In the genomic region with DNA sequence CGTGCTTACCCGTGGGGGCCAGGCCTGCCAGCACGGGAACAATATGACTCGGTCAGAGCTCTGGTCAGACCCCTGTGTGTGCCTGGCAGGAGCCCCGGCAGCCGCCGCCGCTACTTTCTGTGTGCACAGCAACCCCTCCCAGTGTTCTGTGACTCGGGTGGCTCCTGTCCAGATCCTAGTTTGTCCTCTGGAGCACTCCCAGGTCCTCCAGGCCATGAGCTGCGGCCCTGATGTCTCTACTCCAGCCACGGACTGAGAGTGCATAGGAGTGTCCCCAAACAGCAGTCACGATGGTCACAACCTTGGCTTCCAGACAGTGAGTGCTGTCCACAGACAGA, we compare ENCODE assay signal across 18 cellular contexts. TPM values are rescaled to one million over a fixed set of nuclear protein-coding genes. Genes with fewer than 3 reads are reported as not detected.
DNase-seq lines count a peak whose midpoint lies in the region; ATAC-seq and TF ChIP-seq lines count a peak whose summit lies in the region.
"Had no signal": no experiment of that assay in that cellular context is flagged by ENCODE, and none has a peak within 500 bp of the region (broad histone marks: within the 10 kb centered on the region; RNA-seq: fewer than 3 reads in every experiment).

No MANE protein-coding gene starts in this region.

- no peak overlapping the region for H2AFZ ChIP-seq in hepatocyte

- H3K4me2 ChIP-seq in hepatocyte = no peak overlapping the region

- intact Hi-C loops in body of pancreas (cut with DNase I) = no loop called here
- intact Hi-C loops in stomach (cut with DNase I; ENCODE audit: low total_unique reads) = no loop called here

- TF ChIP-seq CTCF in body of pancreas (IDR thresholded peaks at IDR 0.05) = no peak
- TF ChIP-seq CTCF in liver (IDR thresholded peaks at IDR 0.05; ENCODE audit: low read depth, low read length, missing input control) = no peak
- TF ChIP-seq CTCF in stomach (IDR thresholded peaks at IDR 0.05) = no peak
- TF ChIP-seq CTCF in hepatocyte (IDR thresholded peaks at IDR 0.05; ENCODE audit: poor library complexity) = no peak

- H3K9ac ChIP-seq in NT2/D1 (ENCODE audit: insufficient read length, low read depth) = peak overlapping the region; percentile 27
- H3K9ac ChIP-seq in liver (ENCODE audit: low read depth in 1 of 2, low read length in 2 of 2) = no peak overlapping the region

- H3K27ac ChIP-seq in body of pancreas (peak overlapping the region; percentile 27 to 66 (median 56)), liver (ENCODE audit: low read depth in 1 of 2, low read length in 2 of 2) (peak overlapping the region; percentile 64 to 72), stomach (peak overlapping the region; percentile 37 to 68 (median 55)), hepatocyte (no peak overlapping the region)
- H3K27ac ChIP-seq in effector memory CD4-positive, alpha-beta T cell (ENCODE audit: insufficient read depth, low read length, poor library complexity, severe bottlenecking) = no peak overlapping the region
- H3K27ac ChIP-seq: brain microvascular endothelial cell, thyroid gland had no signal

- H3K4me1 ChIP-seq in NT2/D1 (ENCODE audit: insufficient read depth, insufficient read length) (peaks cover 24% of the 10 kb centered on the region), body of pancreas (peaks cover 60% of the 10 kb centered on the region), liver (ENCODE audit: control insufficient read depth in 4 of 4, insufficient read depth in 4 of 4, low read length in 3 of 4) (peaks cover 34 to 70% (median 54%) of the 10 kb centered on the region in 4 donors), stomach (peaks cover 47 to 83% (median 68%) of the 10 kb centered on the region in 4 donors), hepatocyte (ENCODE audit: insufficient read depth) (peaks cover 23% of the 10 kb centered on the region)
- H3K4me1 ChIP-seq in effector memory CD4-positive, alpha-beta T cell (ENCODE audit: control insufficient read depth, insufficient read depth, low read length, poor library complexity, severe bottlenecking) = peaks cover 31% of the 10 kb centered on the region

- H3K4me3 ChIP-seq in NT2/D1 (ENCODE audit: insufficient read length, low read depth) (no peak overlapping the region), body of pancreas (no peak overlapping the region), liver (ENCODE audit: low read depth in 1 of 3, low read length in 3 of 3) (no peak overlapping the region), stomach (no peak overlapping the region), hepatocyte (no peak overlapping the region)
- no peak overlapping the region for H3K4me3 ChIP-seq in effector memory CD4-positive, alpha-beta T cell (ENCODE audit: insufficient read depth, low read depth, low read length, poor library complexity, severe bottlenecking)
- H3K4me3 ChIP-seq: thyroid gland had no signal

- peaks cover 23% of the 10 kb centered on the region for H3K79me2 ChIP-seq in hepatocyte

- peak in 1 of 2 donors; percentile 38 for TF ChIP-seq RAD21 in liver (IDR thresholded peaks at IDR 0.05)

- no peaks in the 10 kb centered on the region for H4K20me1 ChIP-seq in hepatocyte (ENCODE audit: insufficient read depth, poor library complexity, severe bottlenecking)

- H3K9me3 ChIP-seq in NT2/D1 (ENCODE audit: insufficient read depth, low read length) = peaks cover 8% of the 10 kb centered on the region; the same call in 1 of the 2 replicates
- no peaks in the 10 kb centered on the region for H3K9me3 ChIP-seq in body of pancreas
- no peaks in the 10 kb centered on the region for H3K9me3 ChIP-seq in liver (ENCODE audit: control insufficient read depth in 4 of 4, low read length in 3 of 4)
- no peaks in the 10 kb centered on the region for H3K9me3 ChIP-seq in stomach
- no peaks in the 10 kb centered on the region for H3K9me3 ChIP-seq in effector memory CD4-positive, alpha-beta T cell (ENCODE audit: control insufficient read depth, low read length)
- H3K9me3 ChIP-seq in hepatocyte (ENCODE audit: low read depth) = no peaks in the 10 kb centered on the region
- H3K9me3 ChIP-seq: BE2C, thyroid gland had no signal

- no peaks in the 10 kb centered on the region for H3K9me2 ChIP-seq in hepatocyte (replicated peaks; ENCODE audit: insufficient read depth)

- ATAC-seq in body of pancreas = no peak

- WGBS in body of pancreas, 2 donors = 57 to 100% methylated on average over 2 to 12 of the region's 12 CpGs
- 36% methylated on average over 12 of the region's 12 CpGs for WGBS in liver
- WGBS in stomach, 5 donors = 30 to 79% (median 48%) methylated on average over 7 to 12 of the region's 12 CpGs
- WGBS in hepatocyte (ENCODE audit: low lambda C conversion rate, missing lambda C conversion rate) = 96% methylated on average over 12 of the region's 12 CpGs

- no peak for DNase-seq in NT2/D1 (ENCODE audit: low read depth, low spot score)
- peak; percentile 54 to 87 (median 64) for DNase-seq in body of pancreas
- peak; percentile 78 for DNase-seq in stomach
- no peak for DNase-seq in DMS153 treated with DMSO at 0.1 percent for 48 hours (lab: John Stamatoyannopoulos, UW; ENCODE audit: unreplicated experiment)
- no peak for DNase-seq in effector memory CD4-positive, alpha-beta T cell
- DNase-seq in hepatocyte (ENCODE audit: low spot score) = no peak
- DNase-seq: activated CD4-positive, alpha-beta T cell treated with anti-CD3 and anti-CD28 coated beads, Interleukin-2, amount 50 U/mL, for 48 hours; activated naive CD4-positive, alpha-beta T cell treated with anti-CD3 and anti-CD28 coated beads, Interleukin-2, amount 50 U/mL, for 16 hours; BE2C; brain microvascular endothelial cell; cortex of kidney; midbrain; NCI-H2107; NCI-H526 treated with DMSO at 0.1 percent for 48 hours; SHP77 treated with DMSO at 0.1 percent for 48 hours; T-helper 1 cell; thyroid gland had no signal

- H3K27me3 ChIP-seq in NT2/D1 (ENCODE audit: insufficient read depth, insufficient read length) (no peaks in the 10 kb centered on the region), body of pancreas (no peaks in the 10 kb centered on the region), liver (ENCODE audit: control insufficient read depth in 4 of 4, insufficient read depth in 4 of 4, low read length in 3 of 4) (no peaks in the 10 kb centered on the region), stomach (no peaks in the 10 kb centered on the region), hepatocyte (no peaks in the 10 kb centered on the region)
- no peaks in the 10 kb centered on the region for H3K27me3 ChIP-seq in effector memory CD4-positive, alpha-beta T cell (replicated peaks; ENCODE audit: control insufficient read depth, insufficient read depth, low read length, poor library complexity, severe bottlenecking)
- H3K27me3 ChIP-seq: BE2C, brain microvascular endothelial cell, thyroid gland had no signal

- no peak for TF ChIP-seq EP300 in stomach (IDR thresholded peaks at IDR 0.05)

- H3K36me3 ChIP-seq in NT2/D1 (ENCODE audit: insufficient read depth, insufficient read length, low read length) = peaks cover 47% of the 10 kb centered on the region
- H3K36me3 ChIP-seq in body of pancreas (replicated peaks in 1 of 2; ENCODE audit: insufficient read depth in 1 of 2, low read depth in 2 of 2) = no peaks in the 10 kb centered on the region
- no peaks in the 10 kb centered on the region for H3K36me3 ChIP-seq in liver (ENCODE audit: control insufficient read depth in 4 of 4, insufficient read depth in 3 of 4, low read depth in 1 of 4, low read length in 3 of 4)
- peaks cover 15 to 43% (median 40%) of the 10 kb centered on the region in 4 donors for H3K36me3 ChIP-seq in stomach
- peaks cover 16% of the 10 kb centered on the region for H3K36me3 ChIP-seq in effector memory CD4-positive, alpha-beta T cell (ENCODE audit: control insufficient read depth, insufficient read depth, low read length)
- H3K36me3 ChIP-seq in hepatocyte (replicated peaks; ENCODE audit: insufficient read depth, low read depth) = no peaks in the 10 kb centered on the region

- TF ChIP-seq POLR2A in body of pancreas (IDR thresholded peaks at IDR 0.05) (no peak), stomach (IDR thresholded peaks at IDR 0.05) (no peak)

TF ChIP-seq in liver, 16 proteins besides CTCF, POLR2A, EP300 and RAD21 (continues in another document):
- no peak for TF ChIP-seq FOXA2 (IDR thresholded peaks at IDR 0.05)
- TF ChIP-seq SP1 (IDR thresholded peaks at IDR 0.05) = peak; percentile 55
- peak; percentile 75 to 85 for TF ChIP-seq RXRA (IDR thresholded peaks at IDR 0.05)
- TF ChIP-seq JUND (IDR thresholded peaks at IDR 0.05) = no peak
- TF ChIP-seq NR2F2 (IDR thresholded peaks at IDR 0.05) = no peak
- peak; percentile 38 to 64 for TF ChIP-seq HNF4A (conservative IDR thresholded peaks at IDR 0.05)

RNA-seq across cellular contexts. Expression of a gene that starts 3.2 kb away (rescaled TPM):
- total RNA-seq in body of pancreas = 100 to 1,000 TPM; 108 to 109 TPM
- total RNA-seq in liver = 10 to 100 TPM; 61.2 to 89.8 TPM
- 100 to 1,000 TPM; 122 to 148 TPM for polyA plus RNA-seq in liver
- total RNA-seq in stomach = 100 to 1,000 TPM in 3 of 5 donors, 10 to 100 TPM in 2; 52.0 to 310 (median 123) TPM
- 100 to 1,000 TPM; 187 to 263 (median 224) TPM for polyA plus RNA-seq in stomach
- 100 and 111 TPM in 2 replicates for total RNA-seq in hepatocyte
- 286 and 287 TPM in 2 replicates for polyA plus RNA-seq in hepatocyte

RNA-seq across cellular contexts. Expression of a gene that starts 5.1 kb away (rescaled TPM):
- total RNA-seq in body of pancreas = 100 to 1,000 TPM; 488 to 798 TPM
- 10 to 100 TPM; 32.2 to 96.1 TPM for total RNA-seq in liver
- polyA plus RNA-seq in liver = 10 to 100 TPM; 42.6 to 46.4 TPM
- 100 to 1,000 TPM in 4 of 5 donors, 10 to 100 TPM in 1; 46.3 to 835 (median 484) TPM for total RNA-seq in stomach
- 100 to 1,000 TPM in 2 of 3 donors, 10 to 100 TPM in 1; 96.7 to 147 (median 111) TPM for polyA plus RNA-seq in stomach
- total RNA-seq in hepatocyte = 61.0 and 77.4 TPM in 2 replicates
- 125 and 199 TPM in 2 replicates for polyA plus RNA-seq in hepatocyte

RNA-seq across cellular contexts. Expression of a gene that starts 23.6 kb away (rescaled TPM):
- total RNA-seq in body of pancreas = 10 to 100 TPM; 15.2 to 18.4 TPM
- 1 to 10 TPM; 3.3 to 7.1 TPM for total RNA-seq in liver
- polyA plus RNA-seq in liver = 1 to 10 TPM; 1.6 to 3.6 TPM
- total RNA-seq in stomach = 10 to 100 TPM in 3 of 5 donors, 1 to 10 TPM in 2; 2.9 to 55.0 (median 21.2) TPM
- polyA plus RNA-seq in stomach = 10 to 100 TPM in 2 of 3 donors, 1 to 10 TPM in 1; 6.7 to 13.3 (median 12.7) TPM
- 11.7 and 15.4 TPM in 2 replicates for total RNA-seq in hepatocyte
- 15.7 and 16.9 TPM in 2 replicates for polyA plus RNA-seq in hepatocyte

RNA-seq across cellular contexts. Expression of a gene that starts 29.8 kb away (rescaled TPM):
- 10 to 100 TPM; 33.9 to 40.5 TPM for total RNA-seq in body of pancreas
- total RNA-seq in liver = 10 to 100 TPM; 16.5 to 19.1 TPM
- polyA plus RNA-seq in liver = 10 to 100 TPM in 1 of 2 donors, 1 to 10 TPM in 1; 9.2 to 13.6 TPM
- 100 to 1,000 TPM in 1 of 5 donors, 10 to 100 TPM in 4; 33.8 to 215 (median 43.6) TPM for total RNA-seq in stomach
- 10 to 100 TPM; 11.6 to 33.7 (median 15.6) TPM for polyA plus RNA-seq in stomach
- 22.6 and 23.5 TPM in 2 replicates for total RNA-seq in hepatocyte
- 38.0 and 42.9 TPM in 2 replicates for polyA plus RNA-seq in hepatocyte

Comparison
In these comparisons a context has a peak if more than half of its experiments do, and no peak if none do; other contexts are left out.
1. DNase-seq: peak in body of pancreas (4 of 4) and stomach (single experiment); none in NT2/D1 (single experiment), DMS153 treated with DMSO at 0.1 percent for 48 hours (single experiment), effector memory CD4-positive, alpha-beta T cell (0 of 3) and hepatocyte (single experiment).
2. H3K27ac ChIP-seq: peak in body of pancreas (4 of 4), liver (2 of 2) and stomach (5 of 5); none in effector memory CD4-positive, alpha-beta T cell (single experiment) and hepatocyte (single experiment).